Comparison of ENCODE assay signal across 20 cellular contexts in genomic region chr1:97864615-97865014, GRCh38. TPM values are rescaled to one million over a fixed set of nuclear protein-coding genes. Genes with fewer than 3 reads are reported as not detected.
A peak's percentile ranks its signal among the peaks of the same experiment; 100 is the strongest.
DNase-seq lines count a peak whose midpoint lies in the region; ATAC-seq and TF ChIP-seq lines count a peak whose summit lies in the region.
"Had no signal": no experiment of that assay in that cellular context is flagged by ENCODE, and none has a peak within 500 bp of the region (broad histone marks: within the 10 kb centered on the region; RNA-seq: fewer than 3 reads in every experiment).

No MANE protein-coding gene starts in this region.

- POLR2A ChIA-PET in CD8-positive, alpha-beta T cell (lab: Charles Lee), result interaction anchor here (0.6 kb wide), 1 partner anchor 286 kb away, joined by 3 read pairs; no protein-coding TSS in a partner anchor

- H3K27ac ChIP-seq in CD8-positive, alpha-beta T cell (ENCODE audit: low read depth, low read length), result no peak overlapping the region
- H3K27ac ChIP-seq: esophagus muscularis mucosa had no signal

- no peak for TF ChIP-seq CTCF in CD8-positive, alpha-beta T cell (IDR thresholded peaks at IDR 0.05)

- peaks cover 9% of the 10 kb centered on the region for H3K4me1 ChIP-seq in CD8-positive, alpha-beta T cell (ENCODE audit: insufficient read depth, low read length)
- H3K4me1 ChIP-seq: esophagus muscularis mucosa had no signal

- H3K4me3 ChIP-seq in CD8-positive, alpha-beta T cell (ENCODE audit: low read depth, low read length), result no peak overlapping the region
- H3K4me3 ChIP-seq in MG63, result no peak overlapping the region
- H3K4me3 ChIP-seq: esophagus muscularis mucosa, heart left ventricle, K562 had no signal

- no peak for DNase-seq in CD8-positive, alpha-beta T cell
- DNase-seq in T-helper 17 cell, result no peak
- DNase-seq in MG63, result no peak
- DNase-seq in dedifferentiated amniotic fluid mesenchymal stem cell (ENCODE audit: extremely low spot score), result no peak
- DNase-seq in A172 (ENCODE audit: low spot score), result no peak
- DNase-seq: activated CD8-positive, alpha-beta memory T cell treated with anti-CD3 and anti-CD28 coated beads, Interleukin-2, amount 50 U/mL, for 4 hours; activated naive CD4-positive, alpha-beta T cell treated with anti-CD3 and anti-CD28 coated beads for 36 hours; DMS153; heart left ventricle; mesenchymal stem cell; NCI-H226; nephron progenitor cell; substantia nigra had no signal

- peaks cover 28% of the 10 kb centered on the region for H3K4me1 Mint-ChIP-seq in CD8-positive, alpha-beta T cell (ENCODE audit: low read depth)
- peaks cover 18% of the 10 kb centered on the region for H3K4me1 Mint-ChIP-seq in T-helper 17 cell
- H3K4me1 Mint-ChIP-seq: nephron progenitor cell had no signal

- H3K36me3 Mint-ChIP-seq in CD8-positive, alpha-beta T cell, result peaks cover 15% of the 10 kb centered on the region
- peaks cover 2% of the 10 kb centered on the region for H3K36me3 Mint-ChIP-seq in T-helper 17 cell (ENCODE audit: low read depth)
- H3K36me3 Mint-ChIP-seq: brain had no signal

- H3K27me3 ChIP-seq in CD8-positive, alpha-beta T cell (ENCODE audit: insufficient read depth, low read length), result no peaks in the 10 kb centered on the region
- no peaks in the 10 kb centered on the region for H3K27me3 ChIP-seq in MG63
- H3K27me3 ChIP-seq: esophagus muscularis mucosa, heart left ventricle had no signal

- no peaks in the 10 kb centered on the region for H3K27me3 Mint-ChIP-seq in CD8-positive, alpha-beta T cell (ENCODE audit: low read depth)
- H3K27me3 Mint-ChIP-seq in T-helper 17 cell, result no peaks in the 10 kb centered on the region
- H3K27me3 Mint-ChIP-seq: brain had no signal

- H3K9me3 ChIP-seq in CD8-positive, alpha-beta T cell (ENCODE audit: low read length), result no peaks in the 10 kb centered on the region
- no peaks in the 10 kb centered on the region for H3K9me3 ChIP-seq in T-helper 17 cell (ENCODE audit: control insufficient read depth, low read length, poor library complexity, severe bottlenecking)
- peaks cover 5% of the 10 kb centered on the region for H3K9me3 ChIP-seq in MG63
- H3K9me3 ChIP-seq: esophagus muscularis mucosa had no signal

- peak overlapping the region; percentile 11 for H3K27ac Mint-ChIP-seq in CD8-positive, alpha-beta T cell
- peak overlapping the region; percentile 17 for H3K27ac Mint-ChIP-seq in T-helper 17 cell
- H3K27ac Mint-ChIP-seq: activated naive CD4-positive, alpha-beta T cell treated with anti-CD3 and anti-CD28 coated beads for 36 hours; brain; nephron progenitor cell; T-helper 1 cell treated with Interleukin-12 subunit alpha and Interleukin-12 subunit beta and Interleukin-4 antibody, amounts not matched to agents 30 μg/mL and 1 μg/mL, for 36 hours had no signal

- no peaks in the 10 kb centered on the region for H3K36me3 ChIP-seq in CD8-positive, alpha-beta T cell (ENCODE audit: insufficient read depth, low read length)
- H3K36me3 ChIP-seq in MG63, result peaks cover 2% of the 10 kb centered on the region; the same call in 1 of the 2 replicates
- H3K36me3 ChIP-seq: esophagus muscularis mucosa, heart left ventricle had no signal

- no peak overlapping the region for H3K4me3 Mint-ChIP-seq in CD8-positive, alpha-beta T cell
- no peak overlapping the region for H3K4me3 Mint-ChIP-seq in T-helper 17 cell
- H3K4me3 Mint-ChIP-seq: activated naive CD4-positive, alpha-beta T cell treated with anti-CD3 and anti-CD28 coated beads for 36 hours; brain; nephron progenitor cell; T-helper 1 cell treated with Interleukin-12 subunit alpha and Interleukin-12 subunit beta and Interleukin-4 antibody, amounts not matched to agents 30 μg/mL and 1 μg/mL, for 36 hours had no signal

- CTCF ChIA-PET in CD8-positive, alpha-beta T cell (lab: Charles Lee), result no interaction called here

- intact Hi-C loops in CD8-positive, alpha-beta T cell (cut with DNase I, micrococcal nuclease), result no loop called here

- ATAC-seq in CD8-positive, alpha-beta T cell, result no peak
- ATAC-seq in GM21360 (IDR thresholded peaks at IDR 0.05; ENCODE audit: unreplicated experiment), result peak; percentile 77
- peak; percentile 70 for ATAC-seq in HG02981 (IDR thresholded peaks at IDR 0.05; ENCODE audit: unreplicated experiment)
- no peak for ATAC-seq in T-helper 17 cell
- no peak for ATAC-seq in HG03045 (IDR thresholded peaks at IDR 0.05; ENCODE audit: unreplicated experiment)
- ATAC-seq: heart left ventricle, K562 had no signal

- H3K9me3 Mint-ChIP-seq in CD8-positive, alpha-beta T cell, result peaks cover 11% of the 10 kb centered on the region

RNA-seq across cellular contexts. Expression of gene DPYD, which starts 56.2 kb away (rescaled TPM):
- total RNA-seq in CD8-positive, alpha-beta T cell, result 10 to 100 TPM; 24.2 to 24.9 TPM
- 10 to 100 TPM; 52.3 to 53.6 TPM for total RNA-seq in T-helper 17 cell
- total RNA-seq in MG63 (2014; rRNA removed; shearing (Covaris generic); ENCODE audit: low replicate concordance), result 24.5 and 30.3 TPM in 2 replicates
- 25.0 and 30.7 TPM in 2 replicates for total RNA-seq in A172 (2014; rRNA removed; shearing (Covaris generic))

Comparison
In these comparisons a context has a peak if more than half of its experiments do, and no peak if none do; other contexts are left out.
1. ATAC-seq: peak in GM21360 (single experiment) and HG02981 (single experiment); none in CD8-positive, alpha-beta T cell (single experiment), T-helper 17 cell (single experiment) and HG03045 (single experiment).